13 cellular contexts compared by ENCODE assay signal in the genomic region with DNA sequence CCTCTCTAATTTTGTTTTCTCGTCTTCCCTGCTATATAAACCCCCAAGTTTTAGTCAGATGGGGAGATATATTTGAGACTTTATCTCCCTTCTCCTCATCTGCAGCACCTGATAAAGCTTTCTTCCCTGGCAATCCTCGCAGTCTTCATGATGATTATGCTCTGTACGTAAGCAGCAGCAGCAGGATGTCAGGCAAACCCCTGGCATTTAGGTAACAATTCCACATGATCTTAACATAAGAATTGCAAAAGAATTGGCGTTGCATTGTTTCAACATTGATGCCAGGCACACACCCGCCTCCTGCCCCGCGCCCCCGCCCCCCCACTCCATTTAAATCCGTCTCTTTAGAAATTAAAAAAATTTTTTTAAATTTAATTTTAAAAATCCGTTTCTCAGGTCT. TPM values are rescaled to one million over a fixed set of nuclear protein-coding genes. Genes with fewer than 3 reads are reported as not detected.
A peak's percentile ranks its signal among the peaks of the same experiment; 100 is the strongest.
DNase-seq lines count a peak whose midpoint lies in the region; ATAC-seq, FAIRE-seq and TF ChIP-seq lines count a peak whose summit lies in the region.
"Had no signal": no experiment of that assay in that cellular context is flagged by ENCODE, and none has a peak within 500 bp of the region (broad histone marks: within the 10 kb centered on the region; RNA-seq: fewer than 3 reads in every experiment).

No MANE protein-coding gene starts in this region.

- H2BK5ac ChIP-seq in H1 (ENCODE audit: low read depth, low read length), result no peak overlapping the region

- H3K23ac ChIP-seq in H1 (ENCODE audit: insufficient read length), result no peak overlapping the region

- no peak for ATAC-seq in right cardiac atrium
- no peak for ATAC-seq in GM19328 (IDR thresholded peaks at IDR 0.05; ENCODE audit: unreplicated experiment)
- no peak for ATAC-seq in HG02610 (IDR thresholded peaks at IDR 0.05; ENCODE audit: unreplicated experiment)
- ATAC-seq in omental fat pad (ENCODE audit: low FRiP score), result no peak

- no peak overlapping the region for H2BK15ac ChIP-seq in H1 (ENCODE audit: low read length)

- TF ChIP-seq POLR2A in H1 (IDR thresholded peaks at IDR 0.05; ENCODE audit: control extremely low read depth in 1 of 2, low read depth in 2 of 2, low read length in 2 of 2), result no peak

- no peaks in the 10 kb centered on the region for H3K79me2 ChIP-seq in H1 (ENCODE audit: control insufficient read depth in 1 of 2, insufficient read depth in 2 of 2, low read length in 2 of 2)
- H3K79me2 ChIP-seq in parathyroid adenoma, result no peaks in the 10 kb centered on the region

- H4K20me1 ChIP-seq in H1 (replicated peaks in 1 of 2; ENCODE audit: control insufficient read depth in 1 of 2, insufficient read depth in 2 of 2, low read length in 2 of 2), result peaks cover 0 to 3% of the 10 kb centered on the region in 2 experiments

- no peak overlapping the region for H4K5ac ChIP-seq in H1 (ENCODE audit: insufficient read length, low read depth, low read length)

- CTCF ChIA-PET in H1 (lab: Charles Lee; ENCODE audit: partially characterized antibody), result interaction anchor here (1.2 to 1.3 kb wide), 2 partner anchors 12 to 85 kb away, joined by 3 to 6 read pairs; no protein-coding TSS in a partner anchor

- H3K9ac ChIP-seq in H1 (replicated peaks in 1 of 4; ENCODE audit: extremely low read depth in 1 of 4, low read depth in 3 of 4, low read length in 3 of 4), result no peak overlapping the region
- H3K9ac ChIP-seq in parathyroid adenoma, result no peak overlapping the region

- H4K91ac ChIP-seq in H1 (replicated peaks; ENCODE audit: insufficient read length, low read length), result no peak overlapping the region

- H3K4me1 ChIP-seq in right cardiac atrium (ENCODE audit: control insufficient read depth, insufficient read depth, low read length) (peaks cover 16% of the 10 kb centered on the region), H1 (replicated peaks in 1 of 4; ENCODE audit: control insufficient read depth in 3 of 4, insufficient read depth in 4 of 4, low read length in 3 of 4) (peaks cover 0 to 9% (median 5%) of the 10 kb centered on the region in 4 experiments; a peak in 6 of 7 replicates), parathyroid adenoma (no peaks in the 10 kb centered on the region)
- H3K4me1 ChIP-seq: HAP-1 had no signal

- H3K4me3 ChIP-seq in right cardiac atrium (ENCODE audit: low read length) (no peak overlapping the region), H1 (ENCODE audit: extremely low read depth in 1 of 4, insufficient read depth in 2 of 4, low read depth in 3 of 4, low read length in 4 of 4) (no peak overlapping the region), parathyroid adenoma (ENCODE audit: low read depth, low read length) (no peak overlapping the region)
- H3K4me3 ChIP-seq: esophagus squamous epithelium, HAP-1 had no signal

- H3K4ac ChIP-seq in H1 (replicated peaks; ENCODE audit: insufficient read length, low read depth, low read length), result no peak overlapping the region

- H2BK12ac ChIP-seq in H1 (ENCODE audit: low read depth, low read length), result no peak overlapping the region

- TF ChIP-seq CTCF in H1 (IDR thresholded peaks at IDR 0.05; ENCODE audit: control extremely low read depth in 1 of 3, insufficient read depth in 1 of 3, low read depth in 1 of 3, low read length in 3 of 3) (no peak), parathyroid adenoma (IDR thresholded peaks at IDR 0.05) (no peak), omental fat pad (IDR thresholded peaks at IDR 0.05) (no peak)

- H3K36me3 ChIP-seq in H1 (ENCODE audit: control insufficient read depth in 2 of 4, insufficient read depth in 4 of 4, low read length in 3 of 4) (no peaks in the 10 kb centered on the region), parathyroid adenoma (ENCODE audit: control insufficient read depth, insufficient read depth, low read length) (no peaks in the 10 kb centered on the region)
- H3K36me3 ChIP-seq: esophagus squamous epithelium, HAP-1 had no signal

- no peak for DNase-seq in right cardiac atrium
- no peak for DNase-seq in cardiac septum (ENCODE audit: low spot score)
- DNase-seq in H1 (ENCODE audit: low read depth in 1 of 2, low spot score in 2 of 2), result no peak
- no peak for DNase-seq in omental fat pad (ENCODE audit: low spot score)
- DNase-seq in stimulated activated naive CD4-positive, alpha-beta T cell treated with Interleukin-2 at 50 U/mL for 16 hours (lab: John Stamatoyannopoulos, UW), result no peak
- DNase-seq: activated CD4-positive, alpha-beta T cell treated with anti-CD3 and anti-CD28 coated beads, Interleukin-2, amount 50 U/mL, for 48 hours; activated T-cell treated with anti-CD3 and anti-CD28 coated beads, Interleukin-2, amount 50 U/mL, for 48 hours; esophagus squamous epithelium; MM.1S had no signal

- no peak overlapping the region for H2AFZ ChIP-seq in H1 (ENCODE audit: low read length)
- no peak overlapping the region for H2AFZ ChIP-seq in parathyroid adenoma

- POLR2A ChIA-PET in H1 (lab: Charles Lee; ENCODE audit: partially characterized antibody), result interaction anchor here (1.1 kb wide), 1 partner anchor 32 kb away, joined by 3 read pairs; no protein-coding TSS in a partner anchor

- H3K9me3 ChIP-seq in right cardiac atrium (ENCODE audit: control insufficient read depth, low read length) (no peaks in the 10 kb centered on the region), H1 (ENCODE audit: insufficient read depth in 2 of 2, low read depth in 1 of 2, low read length in 1 of 2) (no peaks in the 10 kb centered on the region), parathyroid adenoma (ENCODE audit: control insufficient read depth, low read length) (no peaks in the 10 kb centered on the region)
- H3K9me3 ChIP-seq: esophagus squamous epithelium, HAP-1 had no signal

- 81% methylated on average over 10 of the region's 10 CpGs for whole genome bisulfite sequencing in right cardiac atrium
- WGBS in H1 (ENCODE audit: extremely low coverage in 1 of 2, insufficient coverage in 1 of 2, insufficient read length in 1 of 2, insufficient replicate concordance in 2 of 2, low coverage in 1 of 2, low lambda C conversion rate in 2 of 2, missing lambda C conversion rate in 1 of 2), 2 experiments, result 51% methylated on average over 10 of the region's 10 CpGs; no CpG with 5 or more reads in 1 of the 2 experiments

- intact Hi-C loops in right cardiac atrium (cut with DNase I), result no loop called here
- intact Hi-C loops in cardiac septum (cut with DNase I), result loop anchor here (5.0 kb wide), 1 partner anchor 95 kb away; no protein-coding TSS in a partner anchor

- H3K27ac ChIP-seq in right cardiac atrium (ENCODE audit: low read length) (peak overlapping the region; percentile 51), H1 (ENCODE audit: low read depth, low read length) (no peak overlapping the region; the same call in 1 of the 2 replicates), parathyroid adenoma (peak overlapping the region; percentile 4)

- H3K4me2 ChIP-seq in H1 (ENCODE audit: insufficient read depth in 1 of 2, low read depth in 2 of 2, low read length in 2 of 2) (peak overlapping the region; percentile 3 to 24; a peak in 2 of 4 replicates), parathyroid adenoma (ENCODE audit: low read length) (no peak overlapping the region)

- H3K14ac ChIP-seq in H1 (ENCODE audit: insufficient read length), result no peak overlapping the region

- no peak for TF ChIP-seq RAD21 in H1 (IDR thresholded peaks at IDR 0.05 in 1 of 2, conservative IDR thresholded peaks at IDR 0.05 in 1 of 2; ENCODE audit: low read depth in 2 of 2, low read length in 2 of 2)

- H3K23me2 ChIP-seq in H1 (ENCODE audit: low read depth, low read length), result peaks cover 5% of the 10 kb centered on the region; the same call in 1 of the 2 replicates

- no peak overlapping the region for H3K56ac ChIP-seq in H1 (replicated peaks; ENCODE audit: insufficient read length, low read depth, low read length)

- H3K79me1 ChIP-seq in H1 (ENCODE audit: low read depth, low read length), result no peaks in the 10 kb centered on the region

- no peak overlapping the region for H2AK5ac ChIP-seq in H1 (ENCODE audit: low read depth, low read length)

- H2BK120ac ChIP-seq in H1 (replicated peaks; ENCODE audit: low read depth, low read length), result no peak overlapping the region

- no peak for FAIRE-seq in H1 (lab: Jason Lieb, UNC)

- H3K27me3 ChIP-seq in right cardiac atrium (ENCODE audit: control insufficient read depth, insufficient read depth), result no peaks in the 10 kb centered on the region
- no peaks in the 10 kb centered on the region for H3K27me3 ChIP-seq in H1 (replicated peaks in 1 of 4; ENCODE audit: control insufficient read depth in 3 of 4, extremely low read depth in 1 of 4, insufficient read depth in 3 of 4, low read length in 3 of 4)
- no peaks in the 10 kb centered on the region for H3K27me3 ChIP-seq in parathyroid adenoma (ENCODE audit: control insufficient read depth, insufficient read depth, low read length)
- H3K27me3 ChIP-seq: esophagus squamous epithelium had no signal

- H3K18ac ChIP-seq in H1 (ENCODE audit: extremely low read depth, low read length), result no peak overlapping the region

- H4K8ac ChIP-seq in H1 (ENCODE audit: extremely low read depth, insufficient read depth, low read length), result no peak overlapping the region

- H2BK20ac ChIP-seq in H1 (ENCODE audit: low read length), result no peak overlapping the region

- TF ChIP-seq EP300 in H1 (IDR thresholded peaks at IDR 0.05; ENCODE audit: borderline replicate concordance in 1 of 2, low read depth in 2 of 2, low read length in 2 of 2), result no peak

RNA-seq across cellular contexts. Expression of gene PKD1L1, which starts 6.1 kb away (rescaled TPM):
- total RNA-seq in right cardiac atrium, result 1 to 10 TPM in 1 of 4 donors, under 1 TPM in 3; 0.79 to 1.5 (median 0.90) TPM
- polyA plus RNA-seq in right cardiac atrium, result 0.81 TPM
- total RNA-seq in cardiac septum, result 2.5 TPM
- total RNA-seq in H1 (2021; fragmentation: NEBNext Ultra II Directional; extraction: Animal tissue kit (Norgen Biotek cat#: 25700)), result 0.22 and 0.25 TPM in 2 replicates
- polyA plus RNA-seq in H1 (2011; rRNA removed), result 0.35 and 0.46 TPM in 2 replicates
- 0.12 TPM for polyA plus RNA-seq in H1 (2011; cell fraction: cytosol; rRNA removed)
- polyA plus RNA-seq in H1 (2011; cell fraction: nucleus; rRNA removed), result 0.31 TPM
- 0.04 to 0.19 TPM (median 0.09 TPM) in 4 replicates for polyA plus RNA-seq in H1 (2012, experiment 1 of 2)
- not detected for polyA plus RNA-seq in H1 (2012, experiment 2 of 2)
- 0.04 TPM for polyA plus RNA-seq in H1 (2013, experiment 1 of 2)
- polyA plus RNA-seq in H1 (2013, experiment 2 of 2), result 0.04 TPM
- 0.24 and 0.91 TPM in 2 replicates for polyA minus RNA-seq in H1 (2011; rRNA and poly(A)+ RNA removed)
- not detected for polyA minus RNA-seq in H1 (2011; cell fraction: cytosol; rRNA and poly(A)+ RNA removed)
- 1.00 TPM for polyA minus RNA-seq in H1 (2011; cell fraction: nucleus; rRNA and poly(A)+ RNA removed)
- 10 to 100 TPM in 1 of 4 donors, 1 to 10 TPM in 1, under 1 TPM in 2; 0.38 to 81.7 (median 0.82) TPM for total RNA-seq in omental fat pad

RNA-seq across cellular contexts. Expression of gene HUS1, which starts 37.3 kb away (rescaled TPM):
- 10 to 100 TPM; 21.9 to 25.7 (median 24.3) TPM for total RNA-seq in right cardiac atrium
- polyA plus RNA-seq in right cardiac atrium, result 13.2 TPM
- total RNA-seq in cardiac septum, result 24.1 TPM
- total RNA-seq in H1 (2021; fragmentation: NEBNext Ultra II Directional; extraction: Animal tissue kit (Norgen Biotek cat#: 25700)), result 32.0 and 33.0 TPM in 2 replicates
- polyA plus RNA-seq in H1 (2011; rRNA removed), result 11.4 and 15.0 TPM in 2 replicates
- polyA plus RNA-seq in H1 (2011; cell fraction: cytosol; rRNA removed), result 16.1 TPM
- polyA plus RNA-seq in H1 (2011; cell fraction: nucleus; rRNA removed), result 7.5 TPM
- polyA plus RNA-seq in H1 (2012, experiment 1 of 2), result 13.8 to 25.8 TPM (median 15.5 TPM) in 4 replicates
- 7.0 TPM for polyA plus RNA-seq in H1 (2012, experiment 2 of 2)
- 21.8 TPM for polyA plus RNA-seq in H1 (2013, experiment 1 of 2)
- 19.4 TPM for polyA plus RNA-seq in H1 (2013, experiment 2 of 2)
- polyA minus RNA-seq in H1 (2011; rRNA and poly(A)+ RNA removed), result 23.8 and 33.5 TPM in 2 replicates
- 20.3 TPM for polyA minus RNA-seq in H1 (2011; cell fraction: cytosol; rRNA and poly(A)+ RNA removed)
- 29.9 TPM for polyA minus RNA-seq in H1 (2011; cell fraction: nucleus; rRNA and poly(A)+ RNA removed)
- total RNA-seq in omental fat pad, result 10 to 100 TPM; 21.7 to 43.0 (median 32.2) TPM
